In the genomic region with DNA sequence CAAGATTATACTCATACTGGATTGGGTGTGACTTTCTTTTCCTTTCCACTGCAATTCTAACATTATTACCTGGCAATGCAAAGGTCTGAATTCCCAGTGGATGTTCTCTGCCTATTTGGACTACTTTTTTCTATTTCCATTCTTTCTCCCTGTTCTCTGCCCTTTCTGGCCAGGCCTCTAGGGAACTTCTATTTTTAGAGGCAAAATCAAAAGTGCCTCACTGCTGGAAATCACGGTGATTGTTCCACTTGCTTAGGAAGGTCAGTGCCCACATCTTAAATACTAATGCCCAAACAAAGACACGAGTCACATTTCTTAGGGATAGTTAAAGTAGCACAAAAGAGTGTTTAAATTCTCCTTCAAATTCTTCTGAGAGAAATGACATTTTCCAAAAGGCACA, we compare ENCODE assay signal across 19 cellular contexts. TPM values are rescaled to one million over a fixed set of nuclear protein-coding genes. Genes with fewer than 3 reads are reported as not detected.
DNase-seq lines count a peak whose midpoint lies in the region; ATAC-seq and TF ChIP-seq lines count a peak whose summit lies in the region.
"Had no signal": no experiment of that assay in that cellular context is flagged by ENCODE, and none has a peak within 500 bp of the region (broad histone marks: within the 10 kb centered on the region; RNA-seq: fewer than 3 reads in every experiment).

No MANE protein-coding gene starts in this region.

- TF ChIP-seq CTCF in coronary artery (IDR thresholded peaks at IDR 0.05) (no peak), nephron (IDR thresholded peaks at IDR 0.05; ENCODE audit: unreplicated experiment in 3 of 3) (no peak), progenitor cell of endocrine pancreas (IDR thresholded peaks at IDR 0.05; ENCODE audit: unreplicated experiment) (no peak)

- H3K9me3 ChIP-seq in stomach smooth muscle (ENCODE audit: control insufficient read depth in 2 of 2, low read length in 2 of 2), result no peaks in the 10 kb centered on the region
- H3K9me3 ChIP-seq: BE2C had no signal

- H3K27ac Mint-ChIP-seq in nephron (peak overlapping the region; percentile 34 to 68 (median 63)), progenitor cell of endocrine pancreas (no peak overlapping the region)
- H3K27ac Mint-ChIP-seq: CD4-positive, alpha-beta memory T cell had no signal

- H3K27me3 ChIP-seq in stomach smooth muscle (ENCODE audit: control insufficient read depth in 1 of 2, insufficient read depth in 2 of 2, low read length in 2 of 2), result no peaks in the 10 kb centered on the region
- H3K27me3 ChIP-seq: BE2C had no signal

- DNase-seq in NCI-H69 (lab: John Stamatoyannopoulos, UW), result peak; percentile 35
- DNase-seq in coronary artery (ENCODE audit: low spot score), result no peak
- DNase-seq in progenitor cell of endocrine pancreas (ENCODE audit: low spot score, unreplicated experiment), result no peak
- no peak for DNase-seq in activated gamma-delta T cell treated with Interleukin-2 at 50 U/mL for 16 hours
- DNase-seq: BE2C; CD4-positive, alpha-beta memory T cell; DMS79; GM23248; IMR-90; MV-4-11; NCI-H1436; NCI-H2029 treated with DMSO at 0.1 percent for 48 hours; PC-3 had no signal

- H3K36me3 ChIP-seq in stomach smooth muscle (ENCODE audit: control insufficient read depth in 2 of 2, insufficient read depth in 2 of 2, low read length in 2 of 2), result no peaks in the 10 kb centered on the region
- H3K36me3 ChIP-seq: BE2C had no signal

- peak overlapping the region in 1 of 2 donors; percentile 34 for H3K9ac ChIP-seq in stomach smooth muscle (ENCODE audit: low read length in 2 of 2)
- H3K9ac ChIP-seq: GM23248 had no signal

- peak overlapping the region; percentile 77 to 85 for H3K27ac ChIP-seq in coronary artery
- no peak overlapping the region for H3K27ac ChIP-seq in stomach smooth muscle (ENCODE audit: low read length)
- H3K27ac ChIP-seq: GM23248 had no signal

- H3K36me3 Mint-ChIP-seq in nephron (ENCODE audit: low read depth), result no peaks in the 10 kb centered on the region
- H3K36me3 Mint-ChIP-seq in progenitor cell of endocrine pancreas (ENCODE audit: insufficient read depth), result no peaks in the 10 kb centered on the region
- H3K36me3 Mint-ChIP-seq: CD4-positive, alpha-beta memory T cell had no signal

- peaks cover 74% of the 10 kb centered on the region for H3K4me1 Mint-ChIP-seq in nephron
- peaks cover 17% of the 10 kb centered on the region for H3K4me1 Mint-ChIP-seq in progenitor cell of endocrine pancreas (ENCODE audit: low read depth)
- H3K4me1 Mint-ChIP-seq: CD4-positive, alpha-beta memory T cell had no signal

- H3K4me1 ChIP-seq in stomach smooth muscle (ENCODE audit: control insufficient read depth, insufficient read depth, low read length), result peaks cover 17% of the 10 kb centered on the region
- H3K4me1 ChIP-seq: BE2C had no signal

- peak overlapping the region in 1 of 3 experiments; percentile 1 for H3K4me3 Mint-ChIP-seq in nephron
- no peak overlapping the region for H3K4me3 Mint-ChIP-seq in progenitor cell of endocrine pancreas (ENCODE audit: low read depth)
- H3K4me3 Mint-ChIP-seq: CD4-positive, alpha-beta memory T cell had no signal

- no peaks in the 10 kb centered on the region for H3K9me3 Mint-ChIP-seq in nephron
- no peaks in the 10 kb centered on the region for H3K9me3 Mint-ChIP-seq in progenitor cell of endocrine pancreas (ENCODE audit: low read depth)
- H3K9me3 Mint-ChIP-seq: CD4-positive, alpha-beta memory T cell had no signal

- H3K27me3 Mint-ChIP-seq in nephron (ENCODE audit: low read depth) (peaks cover 4% of the 10 kb centered on the region), progenitor cell of endocrine pancreas (no peaks in the 10 kb centered on the region)
- H3K27me3 Mint-ChIP-seq: CD4-positive, alpha-beta memory T cell had no signal

- ATAC-seq in GM19455 (IDR thresholded peaks at IDR 0.05; ENCODE audit: unreplicated experiment) (no peak), HG03469 (IDR thresholded peaks at IDR 0.05; ENCODE audit: unreplicated experiment) (no peak)
- ATAC-seq: PC-3 had no signal

- H3K4me3 ChIP-seq in coronary artery (peak overlapping the region; percentile 45), stomach smooth muscle (ENCODE audit: low read length in 2 of 2) (peak overlapping the region; percentile 17 to 63)
- H3K4me3 ChIP-seq: GM23248 had no signal

RNA-seq across cellular contexts. Expression of gene ST6GAL2, which starts 34.9 kb away (rescaled TPM):
- total RNA-seq in progenitor cell of endocrine pancreas, result 8.0 and 8.3 TPM in 2 replicates
- total RNA-seq: CD4-positive, alpha-beta memory T cell; GM23248; HT-29; IMR-90; LHCN-M2 had no signal
